2 cellular contexts compared by ENCODE assay signal in the genomic region with DNA sequence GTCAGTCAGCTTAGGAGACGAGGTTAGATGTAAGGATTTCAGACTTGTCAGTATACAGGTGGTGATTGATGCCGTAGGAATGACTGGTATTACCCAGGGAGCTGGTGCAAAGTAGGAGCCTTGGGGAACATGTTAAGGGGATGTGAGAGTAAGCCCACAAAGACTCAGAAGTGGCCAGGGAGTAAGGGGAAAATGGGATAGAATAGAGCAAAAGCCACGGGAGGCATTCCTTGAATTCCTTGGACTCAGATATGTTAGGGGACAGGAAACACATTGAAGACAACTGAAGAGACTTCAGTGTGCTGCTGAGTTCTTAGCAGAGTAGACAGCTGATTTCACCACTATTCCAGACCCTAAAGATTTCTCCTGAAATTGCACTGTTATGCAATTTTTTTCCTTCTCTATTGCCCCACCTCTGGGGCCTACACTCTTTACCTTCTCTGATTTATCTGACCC.
TF ChIP-seq lines count a peak whose summit lies in the region.

No MANE protein-coding gene starts in this region.

TF ChIP-seq in GM12891, 5 proteins besides CTCF, POLR2A, EP300 and RAD21:
- TF ChIP-seq POLR2AphosphoS5 (IDR thresholded peaks at IDR 0.05; ENCODE audit: low read depth, low read length) (no peak), POU2F2 (IDR thresholded peaks at IDR 0.05; ENCODE audit: low read depth, low read length) (no peak), PAX5 (IDR thresholded peaks at IDR 0.05; ENCODE audit: insufficient read depth, low read length, severe bottlenecking) (no peak), TAF1 (IDR thresholded peaks at IDR 0.05; ENCODE audit: low read depth, low read length) (no peak), SPI1 (IDR thresholded peaks at IDR 0.05; ENCODE audit: low read depth, low read length) (no peak)

TF ChIP-seq in H1, 55 proteins besides CTCF, POLR2A, EP300 and RAD21:
- TF ChIP-seq SP1 (IDR thresholded peaks at IDR 0.05; ENCODE audit: low read depth, low read length) (peak; percentile 55; the same call in 1 of the 2 replicates), TEAD4 (IDR thresholded peaks at IDR 0.05; ENCODE audit: low read depth, low read length) (peak; percentile 97), NANOG (IDR thresholded peaks at IDR 0.05; ENCODE audit: insufficient read depth, low read depth, low read length, poor library complexity, severe bottlenecking) (no peak), TAF7 (optimal IDR thresholded peaks at IDR 0.05; ENCODE audit: borderline replicate concordance, low read depth, low read length) (peak; percentile 15), TCF12 (IDR thresholded peaks at IDR 0.05; ENCODE audit: low read depth, low read length) (no peak), SIN3A (conservative IDR thresholded peaks at IDR 0.05 in 1 of 2, IDR thresholded peaks at IDR 0.05 in 1 of 2; ENCODE audit: low read depth in 1 of 2, low read length in 2 of 2) (peak; percentile 36 to 77; a peak in 2 of 4 replicates), TAF1 (IDR thresholded peaks at IDR 0.05; ENCODE audit: low read depth, low read length) (peak; percentile 47), SP2 (IDR thresholded peaks at IDR 0.05; ENCODE audit: low read length) (no peak), YY1 (IDR thresholded peaks at IDR 0.05; ENCODE audit: low read depth, low read length) (no peak), KDM4A (IDR thresholded peaks at IDR 0.05; ENCODE audit: low read depth, low read length, severe bottlenecking) (no peak), SRF (IDR thresholded peaks at IDR 0.05; ENCODE audit: low read depth, low read length) (no peak), BACH1 (IDR thresholded peaks at IDR 0.05; ENCODE audit: low read length) (no peak), POLR2AphosphoS5 (IDR thresholded peaks at IDR 0.05; ENCODE audit: low read depth, low read length) (peak; percentile 70), ZNF274 (IDR thresholded peaks at IDR 0.05; ENCODE audit: borderline replicate concordance, extremely low read depth, low read length) (no peak)
- TF ChIP-seq, protein P1, sequence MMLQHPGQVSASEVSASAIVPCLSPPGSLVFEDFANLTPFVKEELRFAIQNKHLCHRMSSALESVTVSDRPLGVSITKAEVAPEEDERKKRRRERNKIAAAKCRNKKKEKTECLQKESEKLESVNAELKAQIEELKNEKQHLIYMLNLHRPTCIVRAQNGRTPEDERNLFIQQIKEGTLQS (IDR thresholded peaks at IDR 0.05; ENCODE audit: insufficient read depth, low read depth, low read length): no peak
